In genomic region chr3:193978030-193978429, GRCh38 we compare ENCODE assay signal across 20 cellular contexts.
A peak's percentile ranks its signal among the peaks of the same experiment; 100 is the strongest.
DNase-seq lines count a peak whose midpoint lies in the region; ATAC-seq and TF ChIP-seq lines count a peak whose summit lies in the region.
"Had no signal": no experiment of that assay in that cellular context is flagged by ENCODE, and none has a peak within 500 bp of the region (broad histone marks: within the 10 kb centered on the region; RNA-seq: fewer than 3 reads in every experiment).

No MANE protein-coding gene starts in this region.

- H3K36me3 ChIP-seq in esophagus (ENCODE audit: control insufficient read depth in 2 of 2, insufficient read depth in 2 of 2, low read length in 1 of 2) (no peaks in the 10 kb centered on the region), lung (ENCODE audit: control insufficient read depth in 2 of 2, insufficient read depth in 2 of 2, low read length in 2 of 2) (no peaks in the 10 kb centered on the region)

- peaks cover 0 to 13% of the 10 kb centered on the region in 2 donors for H3K4me1 ChIP-seq in esophagus (ENCODE audit: control insufficient read depth in 2 of 2, insufficient read depth in 2 of 2, low read length in 1 of 2)
- peaks cover 4 to 18% of the 10 kb centered on the region in 2 donors for H3K4me1 ChIP-seq in lung (ENCODE audit: control insufficient read depth in 2 of 2, insufficient read depth in 2 of 2, low read length in 2 of 2)

- no peaks in the 10 kb centered on the region for H3K9me3 ChIP-seq in esophagus (ENCODE audit: control insufficient read depth in 2 of 2, insufficient read depth in 1 of 2, low read depth in 1 of 2, low read length in 1 of 2)
- no peaks in the 10 kb centered on the region for H3K9me3 ChIP-seq in lung (ENCODE audit: control insufficient read depth in 2 of 2, insufficient read depth in 1 of 2, low read length in 1 of 2)

- TF ChIP-seq CTCF in lung (IDR thresholded peaks at IDR 0.05; ENCODE audit: control extremely low read depth, extremely low read depth) (no peak), coronary artery (IDR thresholded peaks at IDR 0.05) (no peak)

- peak overlapping the region; percentile 75 to 89 for H3K27ac ChIP-seq in esophagus (ENCODE audit: low read depth in 2 of 2, low read length in 1 of 2)
- H3K27ac ChIP-seq in lung (ENCODE audit: low read depth in 1 of 2, low read length in 1 of 2), result no peak overlapping the region
- no peak overlapping the region for H3K27ac ChIP-seq in coronary artery
- H3K27ac ChIP-seq: 22Rv1 had no signal

- ATAC-seq in lung (ENCODE audit: insufficient read depth, low FRiP score), result no peak
- ATAC-seq in GM18870 (IDR thresholded peaks at IDR 0.05; ENCODE audit: unreplicated experiment), result no peak
- ATAC-seq: Panc1 had no signal

- H3K4me3 ChIP-seq in esophagus (ENCODE audit: low read depth in 1 of 2, low read length in 2 of 2), result no peak overlapping the region
- no peak overlapping the region for H3K4me3 ChIP-seq in lung
- no peak overlapping the region for H3K4me3 ChIP-seq in coronary artery

- H3K27me3 ChIP-seq in esophagus (ENCODE audit: control insufficient read depth in 1 of 2, insufficient read depth in 2 of 2, low read length in 2 of 2), result no peaks in the 10 kb centered on the region
- no peaks in the 10 kb centered on the region for H3K27me3 ChIP-seq in lung (ENCODE audit: control insufficient read depth, insufficient read depth)

- 62 to 73% methylated on average over 8 of the region's 8 CpGs for WGBS in esophagus, 2 donors
- WGBS in lung, 2 donors, result 94 to 95% methylated on average over 8 of the region's 8 CpGs

- DNase-seq in NCI-H2171 treated with DMSO at 0.1 percent for 48 hours (lab: John Stamatoyannopoulos, UW) (peak; percentile 5), NCI-H2171 (lab: John Stamatoyannopoulos, UW) (no peak), lung (ENCODE audit: low spot score) (peak; percentile 27), cerebellar nuclear complex (lab: John Stamatoyannopoulos, UW) (no peak), coronary artery (ENCODE audit: low spot score) (no peak), NCI-H524 (lab: John Stamatoyannopoulos, UW) (no peak)
- DNase-seq: C1 segment of cervical spinal cord; Calu3; CD8-positive, alpha-beta memory T cell; MM.1S; NCI-H1048; NCI-H1436 treated with DMSO at 0.1 percent for 48 hours; NCI-H1930; NCI-H345; NCI-H524 treated with DMSO at 0.1 percent for 48 hours; NCI-H82 had no signal

Comparison
In these comparisons a context has a peak if more than half of its experiments do, and no peak if none do; other contexts are left out.
1. DNase-seq: peak in NCI-H2171 treated with DMSO at 0.1 percent for 48 hours (single experiment) and lung (single experiment); none in NCI-H2171 (single experiment), cerebellar nuclear complex (0 of 2), coronary artery (single experiment) and NCI-H524 (0 of 2).
2. H3K27ac ChIP-seq: peak in esophagus (2 of 2); none in lung (0 of 2) and coronary artery (0 of 2).